In genomic region chr20:31549513-31549880, GRCh38 we compare ENCODE assay signal across 20 cellular contexts. TPM values are rescaled to one million over a fixed set of nuclear protein-coding genes. Genes with fewer than 3 reads are reported as not detected.
DNase-seq lines count a peak whose midpoint lies in the region; ATAC-seq, FAIRE-seq and TF ChIP-seq lines count a peak whose summit lies in the region.
"Had no signal": no experiment of that assay in that cellular context is flagged by ENCODE, and none has a peak within 500 bp of the region (broad histone marks: within the 10 kb centered on the region; RNA-seq: fewer than 3 reads in every experiment).

No MANE protein-coding gene starts in this region.

- peak overlapping the region in 4 of 11 experiments; percentile 4 to 92 (median 48); a peak in 5 of 22 replicates for H3K27ac ChIP-seq in BLaER1 treated with 17β-estradiol and CSF1 and Interleukin-3, amounts not matched to agents 10 nM and 100 nM
- no peak overlapping the region for H3K27ac ChIP-seq in CD8-positive, alpha-beta memory T cell (ENCODE audit: low read depth, low read length)
- H3K27ac ChIP-seq in kidney (ENCODE audit: low read depth in 2 of 2, low read length in 2 of 2) (no peak overlapping the region), body of pancreas (no peak overlapping the region)
- H3K27ac ChIP-seq: ascending aorta, KMS-11, Peyer's patch, suprapubic skin had no signal

- H3K27me3 ChIP-seq in BLaER1 treated with 17β-estradiol and CSF1 and Interleukin-3, amounts not matched to agents 10 nM and 100 nM = no peaks in the 10 kb centered on the region
- no peaks in the 10 kb centered on the region for H3K27me3 ChIP-seq in CD8-positive, alpha-beta memory T cell (ENCODE audit: insufficient read depth, low read length, poor library complexity, severe bottlenecking)
- H3K27me3 ChIP-seq in body of pancreas = no peaks in the 10 kb centered on the region
- H3K27me3 ChIP-seq: ascending aorta, gastrocnemius medialis, Peyer's patch, suprapubic skin had no signal

- H4K20me1 ChIP-seq in BLaER1 treated with 17β-estradiol and CSF1 and Interleukin-3, amounts not matched to agents 10 nM and 100 nM = peaks cover 0 to 25% (median 6%) of the 10 kb centered on the region in 11 experiments; a peak in 9 of 22 replicates

- ATAC-seq in body of pancreas = no peak
- ATAC-seq: gastrocnemius medialis, SK-N-SH treated with all-trans-retinoic acid at 6 μM for 48 hours had no signal

- H3K36me3 ChIP-seq in BLaER1 treated with 17β-estradiol and CSF1 and Interleukin-3, amounts not matched to agents 10 nM and 100 nM = peaks cover 86 to 100% (median 98%) of the 10 kb centered on the region in 11 experiments
- peaks cover 25% of the 10 kb centered on the region for H3K36me3 ChIP-seq in CD8-positive, alpha-beta memory T cell (ENCODE audit: insufficient read depth, low read length)
- H3K36me3 ChIP-seq in kidney (ENCODE audit: control insufficient read depth in 1 of 2, insufficient read depth in 2 of 2, low read length in 2 of 2) = peaks cover 10% of the 10 kb centered on the region in 2 donors
- H3K36me3 ChIP-seq in body of pancreas (replicated peaks in 1 of 2; ENCODE audit: insufficient read depth in 1 of 2, low read depth in 2 of 2) = peaks cover 5 to 43% of the 10 kb centered on the region in 2 donors

- H3K4me3 ChIP-seq in BLaER1 treated with 17β-estradiol and CSF1 and Interleukin-3, amounts not matched to agents 10 nM and 100 nM = no peak overlapping the region
- H3K4me3 ChIP-seq in CD8-positive, alpha-beta memory T cell (ENCODE audit: low read length) = no peak overlapping the region
- no peak overlapping the region for H3K4me3 ChIP-seq in kidney (ENCODE audit: low read length in 2 of 2)
- no peak overlapping the region for H3K4me3 ChIP-seq in body of pancreas
- H3K4me3 ChIP-seq: ascending aorta, gastrocnemius medialis, Peyer's patch, suprapubic skin had no signal

- no peaks in the 10 kb centered on the region for H3K9me3 Mint-ChIP-seq in CD8-positive, alpha-beta memory T cell
- no peaks in the 10 kb centered on the region for H3K9me3 Mint-ChIP-seq in activated naive CD8-positive, alpha-beta T cell treated with anti-CD3 and anti-CD28 coated beads for 36 hours
- H3K9me3 Mint-ChIP-seq: H9 had no signal

- H3K27ac Mint-ChIP-seq in CD8-positive, alpha-beta memory T cell = peak overlapping the region in 5 of 8 donors; percentile 27 to 63 (median 40)
- no peak overlapping the region for H3K27ac Mint-ChIP-seq in activated naive CD8-positive, alpha-beta T cell treated with anti-CD3 and anti-CD28 coated beads for 36 hours
- H3K27ac Mint-ChIP-seq: B cell had no signal

- 0 out of 22 replicates have a peak overlapping the region, but pooled peaks of 1 of the 11 experiments have one; percentile 69 for H3K4me2 ChIP-seq in BLaER1 treated with 17β-estradiol and CSF1 and Interleukin-3, amounts not matched to agents 10 nM and 100 nM
- H3K4me2 ChIP-seq: KMS-11 had no signal

- DNase-seq in CD8-positive, alpha-beta memory T cell = no peak
- DNase-seq in activated naive CD8-positive, alpha-beta T cell treated with anti-CD3 and anti-CD28 coated beads for 36 hours = no peak
- DNase-seq in kidney = peak; percentile 47
- no peak for DNase-seq in ACHN
- no peak for DNase-seq in body of pancreas
- no peak for DNase-seq in H54 (ENCODE audit: insufficient read length, low spot score)
- DNase-seq: activated CD4-positive, alpha-beta T cell treated with anti-CD3 and anti-CD28 coated beads, Interleukin-2, amount 50 U/mL, for 1 hour; DMS79; gastrocnemius medialis; H9; NCI-H1105; Peyer's patch; stimulated activated CD4-positive, alpha-beta T cell treated with anti-CD3 and anti-CD28 coated beads, Interleukin-4, amount 100 ng/mL, for 1 hour had no signal

- H3K9ac ChIP-seq in BLaER1 treated with 17β-estradiol and CSF1 and Interleukin-3, amounts not matched to agents 10 nM and 100 nM = peak overlapping the region in 6 of 11 experiments; percentile 23 to 90 (median 90); a peak in 9 of 22 replicates
- no peak overlapping the region for H3K9ac ChIP-seq in kidney (ENCODE audit: low read length in 2 of 2)
- H3K9ac ChIP-seq: KMS-11 had no signal

- TF ChIP-seq CTCF in kidney (IDR thresholded peaks at IDR 0.05; ENCODE audit: borderline replicate concordance, extremely low read depth, insufficient read depth) = no peak
- no peak for TF ChIP-seq CTCF in body of pancreas (IDR thresholded peaks at IDR 0.05)

- intact Hi-C loops in kidney (cut with DNase I) (no loop called here), body of pancreas (cut with DNase I) (no loop called here)

- no peaks in the 10 kb centered on the region for H3K9me3 ChIP-seq in BLaER1 treated with 17β-estradiol and CSF1 and Interleukin-3, amounts not matched to agents 10 nM and 100 nM (replicated peaks in 1 of 11)
- no peaks in the 10 kb centered on the region for H3K9me3 ChIP-seq in CD8-positive, alpha-beta memory T cell (ENCODE audit: low read length)
- H3K9me3 ChIP-seq in kidney (ENCODE audit: control insufficient read depth in 1 of 2, low read length in 2 of 2) (no peaks in the 10 kb centered on the region), body of pancreas (no peaks in the 10 kb centered on the region)
- H3K9me3 ChIP-seq: ascending aorta, gastrocnemius medialis, Peyer's patch, suprapubic skin had no signal

- WGBS in body of pancreas, 2 donors = 79 to 89% methylated on average over 5 of the region's 5 CpGs

- peaks cover 4 to 75% (median 8%) of the 10 kb centered on the region in 3 donors for H3K36me3 Mint-ChIP-seq in CD8-positive, alpha-beta memory T cell
- peaks cover 47% of the 10 kb centered on the region for H3K36me3 Mint-ChIP-seq in activated naive CD8-positive, alpha-beta T cell treated with anti-CD3 and anti-CD28 coated beads for 36 hours

- H3K4me1 ChIP-seq in BLaER1 treated with 17β-estradiol and CSF1 and Interleukin-3, amounts not matched to agents 10 nM and 100 nM = peaks cover 10 to 35% (median 15%) of the 10 kb centered on the region in 10 experiments; a peak in 18 of 20 replicates
- peaks cover 9% of the 10 kb centered on the region for H3K4me1 ChIP-seq in CD8-positive, alpha-beta memory T cell (ENCODE audit: insufficient read depth, low read length)
- peaks cover 7 to 8% of the 10 kb centered on the region in 2 donors for H3K4me1 ChIP-seq in kidney (ENCODE audit: control insufficient read depth in 1 of 2, insufficient read depth in 1 of 2, low read depth in 1 of 2, low read length in 2 of 2)
- H3K4me1 ChIP-seq in body of pancreas = peaks cover 11% of the 10 kb centered on the region
- H3K4me1 ChIP-seq: ascending aorta had no signal

- no peak overlapping the region for H3K4me3 Mint-ChIP-seq in CD8-positive, alpha-beta memory T cell
- H3K4me3 Mint-ChIP-seq in activated naive CD8-positive, alpha-beta T cell treated with anti-CD3 and anti-CD28 coated beads for 36 hours = peak overlapping the region; percentile 22

- FAIRE-seq in kidney (lab: Jason Lieb, UNC) (no peak), H54 (lab: Jason Lieb, UNC) (no peak)
- FAIRE-seq: colon had no signal

- in situ Hi-C loops in ACHN (cut with HindIII; ENCODE audit: low pct_ligation_motif_present, low pct_unique_long_range_greater_than_20kb, low sequenced_read_pairs) = no loop called here

- CTCF ChIA-PET in CD8-positive, alpha-beta memory T cell (lab: Charles Lee) = interaction anchor here (2.3 to 4.7 kb wide), 2 partner anchors 11 to 63 kb away, joined by 13 to 20 read pairs; no protein-coding TSS in a partner anchor

- TF ChIP-seq POLR2A in body of pancreas (IDR thresholded peaks at IDR 0.05) = no peak
- no peak for TF ChIP-seq POLR2A in H54 (IDR thresholded peaks at IDR 0.05; ENCODE audit: low read depth, low read length)

- POLR2A ChIA-PET in CD8-positive, alpha-beta memory T cell (lab: Charles Lee) = no interaction called here

- peaks cover 19 to 29% (median 24%) of the 10 kb centered on the region in 3 donors for H3K4me1 Mint-ChIP-seq in CD8-positive, alpha-beta memory T cell
- H3K4me1 Mint-ChIP-seq in activated naive CD8-positive, alpha-beta T cell treated with anti-CD3 and anti-CD28 coated beads for 36 hours = peaks cover 8% of the 10 kb centered on the region

- H3K27me3 Mint-ChIP-seq in CD8-positive, alpha-beta memory T cell = no peaks in the 10 kb centered on the region
- H3K27me3 Mint-ChIP-seq in activated naive CD8-positive, alpha-beta T cell treated with anti-CD3 and anti-CD28 coated beads for 36 hours = no peaks in the 10 kb centered on the region
- H3K27me3 Mint-ChIP-seq: B cell had no signal

RNA-seq across cellular contexts. Expression of gene HM13, which starts 35.3 kb away (rescaled TPM):
- total RNA-seq in CD8-positive, alpha-beta memory T cell = 100 to 1,000 TPM; 153 to 167 TPM
- 166 TPM for polyA plus RNA-seq in CD8-positive, alpha-beta memory T cell
- 100 to 1,000 TPM; 137 to 142 TPM for total RNA-seq in activated naive CD8-positive, alpha-beta T cell treated with anti-CD3 and anti-CD28 coated beads for 36 hours
- total RNA-seq in kidney = 174 TPM
- polyA plus RNA-seq in kidney (ENCODE audit: insufficient read depth, low read depth, low replicate concordance) = 154 TPM
- 10 to 100 TPM; 73.2 to 79.4 TPM for total RNA-seq in body of pancreas

RNA-seq across cellular contexts. Expression of gene ID1, which starts 55.6 kb away (rescaled TPM):
- total RNA-seq in CD8-positive, alpha-beta memory T cell = under 1 TPM; 0.55 to 0.72 TPM
- polyA plus RNA-seq in CD8-positive, alpha-beta memory T cell = 2.2 TPM
- under 1 TPM; 0.36 to 0.37 TPM for total RNA-seq in activated naive CD8-positive, alpha-beta T cell treated with anti-CD3 and anti-CD28 coated beads for 36 hours
- total RNA-seq in kidney (189 TPM), body of pancreas (100 to 1,000 TPM; 169 to 245 TPM)
- polyA plus RNA-seq in kidney (ENCODE audit: insufficient read depth, low read depth, low replicate concordance) = 293 TPM

Comparison
In these comparisons a context has a peak if more than half of its experiments do, and no peak if none do; other contexts are left out.
1. H3K9ac ChIP-seq: peak in BLaER1 treated with 17β-estradiol and CSF1 and Interleukin-3, amounts not matched to agents 10 nM and 100 nM (6 of 11); none in kidney (0 of 2).
2. RNA of gene ID1, which starts 55.6 kb away (total RNA-seq): 169 to 245 TPM in body of pancreas and 189 TPM in kidney (single experiment); 0.55 to 0.72 TPM in CD8-positive, alpha-beta memory T cell and 0.36 to 0.37 TPM in activated naive CD8-positive, alpha-beta T cell treated with anti-CD3 and anti-CD28 coated beads for 36 hours; every median in the first group is over 10 times any median in the second.